Comparison of ENCODE assay signal across 28 cellular contexts in the genomic region with DNA sequence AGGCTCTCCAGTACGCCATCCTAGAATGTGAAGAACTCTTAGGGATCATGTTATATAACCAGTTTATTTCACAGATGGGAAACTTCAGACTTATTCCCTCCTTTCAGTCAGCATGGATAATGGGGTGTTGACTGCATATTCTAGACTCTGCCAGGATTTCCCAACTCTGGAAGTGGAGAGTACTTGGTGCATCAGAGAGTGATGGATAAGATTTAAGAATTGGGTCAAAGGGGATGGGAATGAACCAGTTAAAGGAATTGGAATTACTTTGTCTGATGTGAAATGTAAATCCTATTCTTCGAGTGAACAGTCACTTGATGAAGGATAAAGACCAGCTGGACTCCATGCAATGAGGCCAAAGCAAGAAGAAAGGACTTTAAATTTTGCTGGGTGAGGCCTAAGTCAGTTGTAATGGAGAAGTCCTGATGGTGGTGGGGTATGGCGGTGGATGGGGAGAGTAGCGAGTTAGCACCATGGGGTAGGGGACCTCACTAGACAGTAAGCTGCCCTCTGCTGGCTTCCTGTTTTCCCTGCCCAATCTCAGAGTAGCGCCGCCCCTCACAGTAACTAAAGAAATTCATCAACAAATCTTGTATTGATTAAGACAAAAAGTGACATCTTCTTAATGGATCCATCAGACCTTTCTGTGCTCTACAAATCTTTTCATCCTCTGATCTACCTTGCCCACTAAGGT. TPM values are rescaled to one million over a fixed set of nuclear protein-coding genes. Genes with fewer than 3 reads are reported as not detected.
A peak's percentile ranks its signal among the peaks of the same experiment; 100 is the strongest.
DNase-seq lines count a peak whose midpoint lies in the region; ATAC-seq and TF ChIP-seq lines count a peak whose summit lies in the region.
"Had no signal": no experiment of that assay in that cellular context is flagged by ENCODE, and none has a peak within 500 bp of the region (broad histone marks: within the 10 kb centered on the region; RNA-seq: fewer than 3 reads in every experiment).

No MANE protein-coding gene starts in this region.

- H2AFZ ChIP-seq in OCI-LY3 (ENCODE audit: low read depth, low read length) (no peak overlapping the region), mammary epithelial cell (ENCODE audit: low read depth, low read length) (no peak overlapping the region)

- H3K9me3 Mint-ChIP-seq in activated T-helper 2 cell treated with anti-CD3 and anti-CD28 coated beads, Interferon-gamma antibody, Interleukin-2, Interleukin-4, amounts not matched to agents 10 μg/mL and 5 μg/mL and 100 μg/mL, durations not matched to agents 14 hours and 24 hours and 36 hours: no peaks in the 10 kb centered on the region
- H3K9me3 Mint-ChIP-seq: activated naive CD4-positive, alpha-beta T cell treated with anti-CD3 and anti-CD28 coated beads, Interleukin-2, amount 10 ng/mL, durations not matched to agents 7 days and 5 days; activated T-cell treated with anti-CD3 and anti-CD28 coated beads, Interleukin-2, amount 50 U/mL, for 4 hours had no signal

- in situ Hi-C loops in mammary epithelial cell (cut with MboI; ENCODE audit: low sequenced_read_pairs in 2 of 2): no loop called here

- dilution Hi-C loops in mammary epithelial cell (cut with HindIII; ENCODE audit: low sequenced_read_pairs): no loop called here

- H3K4me2 ChIP-seq in OCI-LY3 (ENCODE audit: low read length) (no peak overlapping the region), mammary epithelial cell (ENCODE audit: insufficient read depth, low read depth, low read length) (no peak overlapping the region)

- CTCF ChIA-PET in mammary epithelial cell (lab: Charles Lee; ENCODE audit: low non-redundant PET): no interaction called here

- H3K27me3 Mint-ChIP-seq in activated T-helper 2 cell treated with anti-CD3 and anti-CD28 coated beads, Interferon-gamma antibody, Interleukin-2, Interleukin-4, amounts not matched to agents 10 μg/mL and 5 μg/mL and 100 μg/mL, durations not matched to agents 14 hours and 24 hours and 36 hours (ENCODE audit: low read depth): peaks cover 30% of the 10 kb centered on the region

- H3K27me3 ChIP-seq in GM06990 (replicated peaks; ENCODE audit: control insufficient read depth, insufficient read depth, low read length) (peaks cover under 1% of the 10 kb centered on the region; the same call in 1 of the 2 replicates), OCI-LY3 (ENCODE audit: low read depth, low read length) (no peaks in the 10 kb centered on the region), mammary epithelial cell (ENCODE audit: insufficient read depth, low read length) (no peaks in the 10 kb centered on the region)
- H3K27me3 ChIP-seq: vagina had no signal

- H3K4me1 ChIP-seq in OCI-LY3 (ENCODE audit: low read length) (no peaks in the 10 kb centered on the region), mammary epithelial cell (ENCODE audit: insufficient read depth, low read length) (no peaks in the 10 kb centered on the region)
- H3K4me1 ChIP-seq: vagina had no signal

- H3K9ac ChIP-seq in OCI-LY3 (ENCODE audit: low read length) (no peak overlapping the region), mammary epithelial cell (ENCODE audit: insufficient read depth, low read length) (no peak overlapping the region)

- DNase-seq in GM06990 (ENCODE audit: extremely low read depth, insufficient read length) (no peak), erythroblast (lab: John Stamatoyannopoulos, UW) (peak; percentile 22 to 27), NCI-H2196 treated with DMSO at 0.1 percent for 48 hours (lab: John Stamatoyannopoulos, UW; ENCODE audit: unreplicated experiment) (no peak), mammary epithelial cell (no peak)
- DNase-seq in activated T-helper 2 cell treated with anti-CD3 and anti-CD28 coated beads, Interferon-gamma antibody, Interleukin-2, Interleukin-4, amounts not matched to agents 10 μg/mL and 5 μg/mL and 100 μg/mL, durations not matched to agents 14 hours and 24 hours and 36 hours (ENCODE audit: low spot score): no peak
- DNase-seq: activated CD4-positive, alpha-beta T cell treated with anti-CD3 and anti-CD28 coated beads for 1 hour; activated naive CD4-positive, alpha-beta T cell treated with anti-CD3 and anti-CD28 coated beads, Interleukin-2, amount 10 ng/mL, durations not matched to agents 7 days and 5 days; activated T-cell treated with anti-CD3 and anti-CD28 coated beads, Interleukin-2, amount 50 U/mL, for 4 hours; amygdala; C1 segment of cervical spinal cord; GOT3; Karpas-422; kidney; NCI-H1105; NCI-H1930; NCI-H226; NCI-H748 treated with DMSO at 0.1 percent for 48 hours; posterior cingulate gyrus; stimulated activated naive CD4-positive, alpha-beta T cell treated with Interleukin-2 at 50 U/mL for 16 hours had no signal

- no TSS peak for BruUV-seq in mammary epithelial cell (replicated peaks; lab: Mats Ljungman, UMichigan)

- H4K20me1 ChIP-seq in OCI-LY3 (ENCODE audit: insufficient read depth, low read length) (no peaks in the 10 kb centered on the region), mammary epithelial cell (ENCODE audit: insufficient read depth, low read length) (no peaks in the 10 kb centered on the region)

- peak; percentile 22; the same call in 1 of the 2 replicates for TF ChIP-seq CTCF in 22Rv1 (IDR thresholded peaks at IDR 0.05)
- TF ChIP-seq CTCF in GM06990 (IDR thresholded peaks at IDR 0.05; ENCODE audit: insufficient read depth, low read length, poor library complexity, severe bottlenecking): peak; percentile 9
- peak; percentile 34; the same call in 1 of the 2 replicates for TF ChIP-seq CTCF in OCI-LY3 (IDR thresholded peaks at IDR 0.05; ENCODE audit: low read depth, low read length)
- TF ChIP-seq CTCF in mammary epithelial cell (conservative IDR thresholded peaks at IDR 0.05 in 1 of 2, IDR thresholded peaks at IDR 0.05 in 1 of 2; ENCODE audit: extremely low read depth in 1 of 2, insufficient read depth in 1 of 2, low read depth in 1 of 2, low read length in 2 of 2): no peak

- intact Hi-C loops in mammary epithelial cell (cut with micrococcal nuclease): no loop called here
- intact Hi-C loops in activated T-helper 2 cell treated with anti-CD3 and anti-CD28 coated beads, Interferon-gamma antibody, Interleukin-2, Interleukin-4, amounts not matched to agents 10 μg/mL and 5 μg/mL and 100 μg/mL, durations not matched to agents 14 hours and 24 hours and 36 hours (cut with micrococcal nuclease): no loop called here

- H3K4me3 Mint-ChIP-seq in activated T-helper 2 cell treated with anti-CD3 and anti-CD28 coated beads, Interferon-gamma antibody, Interleukin-2, Interleukin-4, amounts not matched to agents 10 μg/mL and 5 μg/mL and 100 μg/mL, durations not matched to agents 14 hours and 24 hours and 36 hours (ENCODE audit: low read depth): no peak overlapping the region
- H3K4me3 Mint-ChIP-seq: activated naive CD4-positive, alpha-beta T cell treated with anti-CD3 and anti-CD28 coated beads, Interleukin-2, amount 10 ng/mL, durations not matched to agents 7 days and 5 days; activated T-cell treated with anti-CD3 and anti-CD28 coated beads, Interleukin-2, amount 50 U/mL, for 4 hours had no signal

- no peak for TF ChIP-seq POLR2A in erythroblast (IDR thresholded peaks at IDR 0.05; ENCODE audit: low read length)

- H3K36me3 Mint-ChIP-seq in activated T-helper 2 cell treated with anti-CD3 and anti-CD28 coated beads, Interferon-gamma antibody, Interleukin-2, Interleukin-4, amounts not matched to agents 10 μg/mL and 5 μg/mL and 100 μg/mL, durations not matched to agents 14 hours and 24 hours and 36 hours (ENCODE audit: low read depth): no peaks in the 10 kb centered on the region
- H3K36me3 Mint-ChIP-seq: activated naive CD4-positive, alpha-beta T cell treated with anti-CD3 and anti-CD28 coated beads, Interleukin-2, amount 10 ng/mL, durations not matched to agents 7 days and 5 days had no signal

- no peaks in the 10 kb centered on the region for H3K36me3 ChIP-seq in GM06990 (ENCODE audit: control insufficient read depth, insufficient read depth, low read length)
- no peaks in the 10 kb centered on the region for H3K36me3 ChIP-seq in OCI-LY3 (replicated peaks; ENCODE audit: low read depth, low read length)
- H3K36me3 ChIP-seq in mammary epithelial cell (ENCODE audit: insufficient read depth, low read length): no peaks in the 10 kb centered on the region
- H3K36me3 ChIP-seq: thoracic aorta, vagina had no signal

- no peak overlapping the region for H3K27ac ChIP-seq in 22Rv1
- H3K27ac ChIP-seq in OCI-LY3 (ENCODE audit: low read length): no peak overlapping the region
- H3K27ac ChIP-seq in mammary epithelial cell (ENCODE audit: insufficient read depth, low read depth, low read length): no peak overlapping the region
- H3K27ac ChIP-seq: coronary artery, thoracic aorta, vagina had no signal

- H3K79me2 ChIP-seq in OCI-LY3 (ENCODE audit: low read length) (no peaks in the 10 kb centered on the region), mammary epithelial cell (ENCODE audit: insufficient read depth, low read length) (no peaks in the 10 kb centered on the region)

- 88% methylated on average over 4 of the region's 6 CpGs for WGBS in mammary epithelial cell (ENCODE audit: low coverage, missing lambda C conversion rate)

- no peak overlapping the region for H3K27ac Mint-ChIP-seq in activated T-helper 2 cell treated with anti-CD3 and anti-CD28 coated beads, Interferon-gamma antibody, Interleukin-2, Interleukin-4, amounts not matched to agents 10 μg/mL and 5 μg/mL and 100 μg/mL, durations not matched to agents 14 hours and 24 hours and 36 hours
- H3K27ac Mint-ChIP-seq: activated naive CD4-positive, alpha-beta T cell treated with anti-CD3 and anti-CD28 coated beads, Interleukin-2, amount 10 ng/mL, durations not matched to agents 7 days and 5 days had no signal

- no peak for ATAC-seq in GM19395 (IDR thresholded peaks at IDR 0.05; ENCODE audit: unreplicated experiment)
- ATAC-seq: activated T-cell treated with anti-CD3 and anti-CD28 coated beads, Interleukin-2, amount 50 U/mL, for 4 hours; sciatic nerve had no signal

- H3K9me3 ChIP-seq in OCI-LY3 (ENCODE audit: insufficient read depth, low read length) (no peaks in the 10 kb centered on the region), mammary epithelial cell (replicated peaks; ENCODE audit: insufficient read depth, low read length) (no peaks in the 10 kb centered on the region)
- H3K9me3 ChIP-seq: thoracic aorta, vagina had no signal

- peaks cover 4% of the 10 kb centered on the region for H3K4me1 Mint-ChIP-seq in activated T-helper 2 cell treated with anti-CD3 and anti-CD28 coated beads, Interferon-gamma antibody, Interleukin-2, Interleukin-4, amounts not matched to agents 10 μg/mL and 5 μg/mL and 100 μg/mL, durations not matched to agents 14 hours and 24 hours and 36 hours (ENCODE audit: low read depth)
- H3K4me1 Mint-ChIP-seq: activated naive CD4-positive, alpha-beta T cell treated with anti-CD3 and anti-CD28 coated beads, Interleukin-2, amount 10 ng/mL, durations not matched to agents 7 days and 5 days had no signal

- H3K4me3 ChIP-seq in GM06990 (replicated peaks; ENCODE audit: low read depth, low read length): no peak overlapping the region
- H3K4me3 ChIP-seq in OCI-LY3 (ENCODE audit: low read length): no peak overlapping the region
- H3K4me3 ChIP-seq in mammary epithelial cell (replicated peaks in 1 of 3; ENCODE audit: insufficient read depth in 1 of 3, low read depth in 2 of 3, low read length in 3 of 3): no peak overlapping the region
- H3K4me3 ChIP-seq: coronary artery, lung, thoracic aorta, vagina had no signal

RNA-seq across cellular contexts. Expression of a gene that starts 7.3 kb away (rescaled TPM):
- 1 to 10 TPM in 1 of 2 donors, under 1 TPM in 1; 0.87 to 2.3 TPM for total RNA-seq in mammary epithelial cell
- polyA plus RNA-seq in mammary epithelial cell: 0.26 TPM
- 2.8 TPM for polyA minus RNA-seq in mammary epithelial cell
- 7.7 and 9.3 TPM in 2 replicates for total RNA-seq in activated T-helper 2 cell treated with anti-CD3 and anti-CD28 coated beads, Interferon-gamma antibody, Interleukin-2, Interleukin-4, amounts not matched to agents 10 μg/mL and 5 μg/mL and 100 μg/mL, durations not matched to agents 14 hours and 24 hours and 36 hours
- total RNA-seq: glomerular endothelial cell had no signal

Comparison
In these comparisons a context has a peak if more than half of its experiments do, and no peak if none do; other contexts are left out.
1. CTCF ChIP-seq: peak in 22Rv1 (single experiment), GM06990 (single experiment) and OCI-LY3 (single experiment); none in mammary epithelial cell (0 of 2).
2. DNase-seq: peak in erythroblast (2 of 2); none in GM06990 (single experiment), NCI-H2196 treated with DMSO at 0.1 percent for 48 hours (single experiment), mammary epithelial cell (single experiment) and activated T-helper 2 cell treated with anti-CD3 and anti-CD28 coated beads, Interferon-gamma antibody, Interleukin-2, Interleukin-4, amounts not matched to agents 10 μg/mL and 5 μg/mL and 100 μg/mL, durations not matched to agents 14 hours and 24 hours and 36 hours (single experiment).